Comparison of ENCODE assay signal across 9 cellular contexts in the genomic region with DNA sequence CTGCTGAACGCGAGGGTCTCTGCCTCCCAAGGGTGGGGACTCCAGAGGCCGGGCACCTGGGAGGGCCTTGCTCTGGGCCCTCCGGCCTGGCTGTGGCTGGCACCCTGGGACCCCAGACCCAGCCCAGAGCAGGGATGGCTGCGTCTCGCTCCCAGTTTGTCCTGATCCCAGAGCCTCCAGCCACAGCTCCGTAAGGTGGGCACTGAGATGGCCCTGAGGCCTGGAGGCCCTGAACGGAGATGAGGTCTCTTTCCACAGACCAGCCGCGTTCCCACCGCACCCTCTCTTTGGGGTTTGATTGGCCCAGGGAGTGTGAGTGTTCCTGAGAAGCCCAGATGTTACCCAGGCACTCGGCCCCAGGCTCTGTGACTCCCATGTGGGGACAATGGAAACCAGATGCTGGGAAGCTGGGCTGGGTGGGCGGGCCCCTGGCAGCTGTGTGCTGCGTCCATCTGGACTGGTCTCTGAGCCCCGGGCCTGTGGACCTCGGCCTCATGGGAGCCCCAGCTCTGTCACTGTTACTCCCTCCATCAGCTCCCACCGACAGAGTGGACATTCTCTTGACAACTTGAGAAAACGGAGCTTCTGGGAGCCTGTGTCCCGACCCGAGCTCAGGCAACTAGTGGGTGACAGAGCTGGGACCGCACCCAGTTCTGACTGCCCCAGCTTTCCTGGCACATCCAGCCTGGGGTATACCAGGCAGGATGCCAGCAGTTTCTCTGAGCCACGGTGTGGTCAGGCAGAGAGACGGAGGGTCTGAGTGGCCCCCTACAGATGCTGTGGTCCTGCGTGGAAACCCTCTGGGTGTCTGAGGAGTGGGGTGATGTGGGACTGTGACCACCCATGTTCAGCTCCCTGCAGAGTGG. TPM values are rescaled to one million over a fixed set of nuclear protein-coding genes. Genes with fewer than 3 reads are reported as not detected.
A peak's percentile ranks its signal among the peaks of the same experiment; 100 is the strongest.
DNase-seq lines count a peak whose midpoint lies in the region; ATAC-seq and TF ChIP-seq lines count a peak whose summit lies in the region.
"Had no signal": no experiment of that assay in that cellular context is flagged by ENCODE, and none has a peak within 500 bp of the region (broad histone marks: within the 10 kb centered on the region; RNA-seq: fewer than 3 reads in every experiment).

No MANE protein-coding gene starts in this region.

- peaks cover 28% of the 10 kb centered on the region for H3K4me1 ChIP-seq in SJCRH30
- H3K4me1 ChIP-seq in parathyroid adenoma: no peaks in the 10 kb centered on the region

- peaks cover 13% of the 10 kb centered on the region for H3K4me1 Mint-ChIP-seq in glutamatergic neuron (ENCODE audit: low read depth, unreplicated experiment)

- H3K4me3 ChIP-seq in SJCRH30 (peak overlapping the region; percentile 56), parathyroid adenoma (ENCODE audit: low read depth, low read length) (no peak overlapping the region)

- no peaks in the 10 kb centered on the region for H3K27me3 Mint-ChIP-seq in glutamatergic neuron (ENCODE audit: unreplicated experiment)

- DNase-seq in AG20443 (ENCODE audit: low spot score) (peak; percentile 88), SJCRH30 (peak; percentile 54 to 76), glutamatergic neuron (peak; percentile 55), NCI-H226 (no peak)
- no peak for DNase-seq in effector CD8-positive, alpha-beta T cell (lab: John Stamatoyannopoulos, UW)
- DNase-seq: activated CD4-positive, alpha-beta T cell treated with anti-CD3 and anti-CD28 coated beads for 4 hours had no signal

- H3K9ac ChIP-seq in parathyroid adenoma: no peak overlapping the region

- no peak overlapping the region for H3K4me3 Mint-ChIP-seq in glutamatergic neuron (ENCODE audit: unreplicated experiment)

- peak overlapping the region; percentile 90 for H3K27ac Mint-ChIP-seq in glutamatergic neuron (ENCODE audit: unreplicated experiment)

- no peak overlapping the region for H2AFZ ChIP-seq in parathyroid adenoma

- H3K36me3 ChIP-seq in SJCRH30: no peaks in the 10 kb centered on the region
- H3K36me3 ChIP-seq in parathyroid adenoma (ENCODE audit: control insufficient read depth, insufficient read depth, low read length): no peaks in the 10 kb centered on the region

- no peaks in the 10 kb centered on the region for H3K36me3 Mint-ChIP-seq in glutamatergic neuron (ENCODE audit: unreplicated experiment)

- H3K27me3 ChIP-seq in SJCRH30: no peaks in the 10 kb centered on the region
- no peaks in the 10 kb centered on the region for H3K27me3 ChIP-seq in parathyroid adenoma (ENCODE audit: control insufficient read depth, insufficient read depth, low read length)

- no peak overlapping the region for H3K4me2 ChIP-seq in parathyroid adenoma (ENCODE audit: low read length)

- no peak for ATAC-seq in HG03025 (IDR thresholded peaks at IDR 0.05; ENCODE audit: low FRiP score, unreplicated experiment)
- no peak for ATAC-seq in GM18520 (IDR thresholded peaks at IDR 0.05; ENCODE audit: unreplicated experiment)

- H3K9me3 Mint-ChIP-seq in glutamatergic neuron (ENCODE audit: unreplicated experiment): peaks cover 2% of the 10 kb centered on the region

- H3K79me2 ChIP-seq in parathyroid adenoma: no peaks in the 10 kb centered on the region

- H3K9me3 ChIP-seq in SJCRH30 (replicated peaks) (no peaks in the 10 kb centered on the region), parathyroid adenoma (ENCODE audit: control insufficient read depth, low read length) (no peaks in the 10 kb centered on the region)

- TF ChIP-seq CTCF in glutamatergic neuron (IDR thresholded peaks at IDR 0.05; ENCODE audit: partially characterized antibody, unreplicated experiment) (no peak), parathyroid adenoma (IDR thresholded peaks at IDR 0.05) (no peak)

- peak overlapping the region; percentile 85 for H3K27ac ChIP-seq in SJCRH30
- peak overlapping the region; percentile 54 for H3K27ac ChIP-seq in parathyroid adenoma

RNA-seq across cellular contexts. Expression of a gene that starts 9.8 kb away (rescaled TPM):
- 12.6 and 13.3 TPM in 2 replicates for total RNA-seq in SJCRH30 (2014; rRNA removed; shearing (Covaris generic))
- 407 TPM for total RNA-seq in glutamatergic neuron (ENCODE audit: unreplicated experiment)

Comparison
In these comparisons a context has a peak if more than half of its experiments do, and no peak if none do; other contexts are left out.
1. DNase-seq: peak in AG20443 (single experiment), SJCRH30 (2 of 2) and glutamatergic neuron (single experiment); none in effector CD8-positive, alpha-beta T cell (single experiment) and NCI-H226 (single experiment).
2. RNA of a gene that starts 9.8 kb away (total RNA-seq): 407 TPM in glutamatergic neuron (single experiment); 12.6 to 13.3 TPM in SJCRH30; every median in the first group is over 10 times any median in the second.